21 cellular contexts compared by ENCODE assay signal in genomic region chr9:31639444-31639843, GRCh38.
DNase-seq lines count a peak whose midpoint lies in the region; FAIRE-seq and TF ChIP-seq lines count a peak whose summit lies in the region.
"Had no signal": no experiment of that assay in that cellular context is flagged by ENCODE, and none has a peak within 500 bp of the region (broad histone marks: within the 10 kb centered on the region; RNA-seq: fewer than 3 reads in every experiment).

No MANE protein-coding gene starts in this region.

- TF ChIP-seq CTCF in keratinocyte (optimal IDR thresholded peaks at IDR 0.05 in 1 of 3, IDR thresholded peaks at IDR 0.05 in 1 of 3, conservative IDR thresholded peaks at IDR 0.05 in 1 of 3; ENCODE audit: extremely low read depth in 1 of 3, insufficient read depth in 2 of 3, low read length in 3 of 3) (no peak), retinal pigment epithelial cell (conservative IDR thresholded peaks at IDR 0.05; ENCODE audit: low read depth, low read length) (no peak), foreskin fibroblast (IDR thresholded peaks at IDR 0.05; ENCODE audit: low read depth, low read length) (no peak), endothelial cell (IDR thresholded peaks at IDR 0.05; ENCODE audit: unreplicated experiment) (no peak)

- no peaks in the 10 kb centered on the region for H3K9me3 ChIP-seq in keratinocyte (ENCODE audit: control insufficient read depth, low read depth, low read length)
- H3K9me3 ChIP-seq: A549, Caco-2, HAP-1 had no signal

- peak; percentile 55 for FAIRE-seq in keratinocyte (lab: Jason Lieb, UNC)
- FAIRE-seq: A549, GM12892, HepG2 had no signal

- no peak overlapping the region for H3K4me3 Mint-ChIP-seq in endothelial cell (ENCODE audit: unreplicated experiment)
- H3K4me3 Mint-ChIP-seq: CD4-positive, alpha-beta T cell; IgD-negative memory B cell had no signal

- no peaks in the 10 kb centered on the region for H3K36me3 ChIP-seq in keratinocyte (ENCODE audit: control insufficient read depth in 2 of 2, extremely low read depth in 1 of 2, insufficient read depth in 2 of 2, low read length in 2 of 2)
- H3K36me3 ChIP-seq: HAP-1 had no signal

- no peaks in the 10 kb centered on the region for H4K20me1 ChIP-seq in keratinocyte (ENCODE audit: control insufficient read depth, extremely low read depth, insufficient read depth, low read length)

- DNase-seq in NCI-H82 (lab: John Stamatoyannopoulos, UW) (peak; percentile 18), NCI-H82 treated with DMSO at 0.1 percent for 48 hours (lab: John Stamatoyannopoulos, UW; ENCODE audit: unreplicated experiment) (no peak), keratinocyte (ENCODE audit: low read depth, low spot score) (no peak), retinal pigment epithelial cell (ENCODE audit: low read depth) (peak; percentile 84), NCI-H1417 treated with DMSO at 0.1 percent for 48 hours (lab: John Stamatoyannopoulos, UW) (no peak), foreskin fibroblast (no peak), endothelial cell (ENCODE audit: low spot score) (no peak)
- DNase-seq: AML-193; Caco-2; CD4-positive, alpha-beta T cell; DMS153; DMS79; GDM1; GOT3 had no signal

- no peaks in the 10 kb centered on the region for H3K4me1 Mint-ChIP-seq in endothelial cell (ENCODE audit: unreplicated experiment)

- no peaks in the 10 kb centered on the region for H3K27me3 Mint-ChIP-seq in endothelial cell (ENCODE audit: unreplicated experiment)
- H3K27me3 Mint-ChIP-seq: CD4-positive, alpha-beta T cell; IgD-negative memory B cell had no signal

- H3K79me2 ChIP-seq in keratinocyte (ENCODE audit: control insufficient read depth, insufficient read depth, low read length): no peaks in the 10 kb centered on the region

- H3K27ac ChIP-seq in keratinocyte (ENCODE audit: control insufficient read depth, insufficient read depth, low read length): no peak overlapping the region
- H3K27ac ChIP-seq: 22Rv1, A549, C4-2B had no signal

- H3K9ac ChIP-seq in keratinocyte (ENCODE audit: control insufficient read depth, extremely low read depth, insufficient read depth, low read length): no peak overlapping the region

- H3K4me2 ChIP-seq in keratinocyte (ENCODE audit: control insufficient read depth, extremely low read depth, insufficient read depth, low read depth, low read length): no peak overlapping the region
- H3K4me2 ChIP-seq: A549 had no signal

- no peaks in the 10 kb centered on the region for H3K9me3 Mint-ChIP-seq in endothelial cell (ENCODE audit: unreplicated experiment)
- H3K9me3 Mint-ChIP-seq: CD4-positive, alpha-beta T cell; IgD-negative memory B cell had no signal

- H3K4me3 ChIP-seq in keratinocyte (ENCODE audit: control insufficient read depth in 2 of 3, extremely low read depth in 1 of 3, insufficient read depth in 2 of 3, low read depth in 1 of 3, low read length in 3 of 3): no peak overlapping the region
- no peak overlapping the region for H3K4me3 ChIP-seq in retinal pigment epithelial cell (ENCODE audit: low read length)
- no peak overlapping the region for H3K4me3 ChIP-seq in foreskin fibroblast (ENCODE audit: low read depth in 1 of 2, low read length in 2 of 2)
- H3K4me3 ChIP-seq: A549, HAP-1 had no signal

- no peaks in the 10 kb centered on the region for H3K4me1 ChIP-seq in keratinocyte (ENCODE audit: control insufficient read depth, extremely low read depth, insufficient read depth, low read length)
- H3K4me1 ChIP-seq: A549, HAP-1 had no signal

- no peaks in the 10 kb centered on the region for H3K27me3 ChIP-seq in keratinocyte (ENCODE audit: control insufficient read depth, extremely low read depth, insufficient read depth, low read length)

- no peak overlapping the region for H2AFZ ChIP-seq in keratinocyte (ENCODE audit: control insufficient read depth, low read length)

- dilution Hi-C loops in keratinocyte (cut with MboI; ENCODE audit: extremely low pct_ligation_motif_present, low sequenced_read_pairs): no loop called here

- no peaks in the 10 kb centered on the region for H3K36me3 Mint-ChIP-seq in endothelial cell (ENCODE audit: low read depth, unreplicated experiment)
- H3K36me3 Mint-ChIP-seq: IgD-negative memory B cell had no signal

- no peaks in the 10 kb centered on the region for H3K9me1 ChIP-seq in keratinocyte (ENCODE audit: control insufficient read depth, extremely low read depth, insufficient read depth, low read length)

- no peak overlapping the region for H3K27ac Mint-ChIP-seq in endothelial cell (ENCODE audit: unreplicated experiment)
- H3K27ac Mint-ChIP-seq: CD4-positive, alpha-beta T cell; IgD-negative memory B cell had no signal

Comparison
In these comparisons a context has a peak if more than half of its experiments do, and no peak if none do; other contexts are left out.
1. DNase-seq: peak in NCI-H82 (single experiment) and retinal pigment epithelial cell (single experiment); none in NCI-H82 treated with DMSO at 0.1 percent for 48 hours (single experiment), keratinocyte (single experiment), NCI-H1417 treated with DMSO at 0.1 percent for 48 hours (single experiment), foreskin fibroblast (0 of 2) and endothelial cell (single experiment).